12 cellular contexts compared by ENCODE assay signal in genomic region chr15:45114076-45114750, GRCh38. TPM values are rescaled to one million over a fixed set of nuclear protein-coding genes. Genes with fewer than 3 reads are reported as not detected.
A peak's percentile ranks its signal among the peaks of the same experiment; 100 is the strongest.
DNase-seq lines count a peak whose midpoint lies in the region; ATAC-seq and TF ChIP-seq lines count a peak whose summit lies in the region.
"Had no signal": no experiment of that assay in that cellular context is flagged by ENCODE, and none has a peak within 500 bp of the region (broad histone marks: within the 10 kb centered on the region; RNA-seq: fewer than 3 reads in every experiment).

Gene DUOX2, minus strand, starts transcription at chr15:45114172. Its CDS starts 761 bp downstream, at chr15:45113411.
Gene DUOXA2, plus strand, starts transcription at chr15:45114326. Its CDS starts 280 bp downstream, at chr15:45114606.

- H2BK15ac ChIP-seq in neuronal stem cell (ENCODE audit: low read length), result peak within 1 kb of the TSS; percentile 39

- no peak within 1 kb of the TSS for H3K4ac ChIP-seq in neuronal stem cell (ENCODE audit: low read length)

- no peak within 1 kb of the TSS for H2BK5ac ChIP-seq in neuronal stem cell (ENCODE audit: low read length)

- peaks cover 11% of the 10 kb centered on the region for H3K36me3 Mint-ChIP-seq in Caco-2 (ENCODE audit: insufficient read depth, unreplicated experiment)

- peak within 1 kb of the TSS; percentile 31 for H3K4me2 ChIP-seq in neuronal stem cell (ENCODE audit: insufficient read depth, low read length, poor library complexity, severe bottlenecking)

- POLR2A ChIA-PET in Caco-2 (lab: Charles Lee), result no interaction called here

- peak within 1 kb of the TSS; percentile 85 for H3K18ac ChIP-seq in neuronal stem cell (ENCODE audit: low read length)

- WGBS in neuronal stem cell (ENCODE audit: extremely low coverage in 2 of 2, insufficient read length in 2 of 2, insufficient replicate concordance in 1 of 2), 2 donors, result no CpG with 5 or more reads among the region's 42 CpGs

- H3K27ac Mint-ChIP-seq in Caco-2 (ENCODE audit: unreplicated experiment), result no peak within 1 kb of the TSS

- CTCF ChIA-PET in Caco-2 (lab: Charles Lee), result interaction anchor here (1.5 kb wide), 1 partner anchor 9 kb away, joined by 4 read pairs; no protein-coding TSS in a partner anchor

- peaks cover 4% of the 10 kb centered on the region for H3K27me3 Mint-ChIP-seq in Caco-2 (ENCODE audit: insufficient read depth, unreplicated experiment)

- peak within 1 kb of the TSS; percentile 76 for H3K14ac ChIP-seq in neuronal stem cell (ENCODE audit: low read length)

- no peak within 1 kb of the TSS for H4K8ac ChIP-seq in neuronal stem cell (ENCODE audit: low read depth, low read length)

- no peak within 1 kb of the TSS for H4K91ac ChIP-seq in neuronal stem cell (ENCODE audit: low read depth, low read length, poor library complexity)

- intact Hi-C loops in Caco-2 (cut with micrococcal nuclease; ENCODE audit: unreplicated experiment), result loop anchor here (1.0 kb wide), 1 partner anchor 73 kb away; no protein-coding TSS in a partner anchor
- intact Hi-C loops in colonic mucosa (cut with DNase I), result no loop called here

- peak within 1 kb of the TSS; percentile 65 for H2BK12ac ChIP-seq in neuronal stem cell (ENCODE audit: low read length)

- no peaks in the 10 kb centered on the region for H3K9me3 Mint-ChIP-seq in Caco-2 (ENCODE audit: unreplicated experiment)

- ATAC-seq in activated CD4-positive, CD25-positive, alpha-beta regulatory T cell treated with anti-CD3 and anti-CD28 coated beads, Interleukin-2, amount 50 U/mL, for 24 hours, result no peak
- ATAC-seq: gastroesophageal sphincter had no signal

- H3K27ac ChIP-seq in colonic mucosa (no peak within 1 kb of the TSS), neuronal stem cell (replicated peaks; ENCODE audit: low read length) (no peak within 1 kb of the TSS)
- H3K27ac ChIP-seq: gastroesophageal sphincter had no signal

- H3K9ac ChIP-seq in colonic mucosa (ENCODE audit: low read depth in 2 of 2, low read length in 2 of 2) (no peak within 1 kb of the TSS), neuronal stem cell (ENCODE audit: low read depth, low read length, poor library complexity) (no peak within 1 kb of the TSS)

- H3K79me1 ChIP-seq in neuronal stem cell (ENCODE audit: low read depth, low read length), result no peaks in the 10 kb centered on the region

- peak within 1 kb of the TSS; percentile 80 for H3K23ac ChIP-seq in neuronal stem cell (ENCODE audit: low read depth, low read length, poor library complexity)

- H3K9me3 ChIP-seq in Caco-2 (no peaks in the 10 kb centered on the region), colonic mucosa (no peaks in the 10 kb centered on the region), neuronal stem cell (replicated peaks in 1 of 2; ENCODE audit: control insufficient read depth in 2 of 2, insufficient read depth in 1 of 2, low read depth in 1 of 2, low read length in 2 of 2) (peaks cover 0 to 3% of the 10 kb centered on the region in 2 donors)
- H3K9me3 ChIP-seq: gastroesophageal sphincter had no signal

- no peak for DNase-seq in Caco-2
- peak; percentile 37 for DNase-seq in HuH-7 (ENCODE audit: low spot score)
- DNase-seq in colonic mucosa, result peak; percentile 39
- DNase-seq in neuronal stem cell (ENCODE audit: low spot score), result no peak
- DNase-seq in NCI-H446 treated with DMSO at 0.1 percent for 48 hours (lab: John Stamatoyannopoulos, UW), result no peak
- no peak for DNase-seq in mesenteric fat pad (ENCODE audit: low spot score)
- DNase-seq: activated CD4-positive, alpha-beta T cell treated with anti-CD3 and anti-CD28 coated beads for 1 hour; nucleus accumbens had no signal

- H3K27me3 ChIP-seq in Caco-2 (replicated peaks; ENCODE audit: control insufficient read depth, insufficient read depth, low read length) (no peaks in the 10 kb centered on the region), colonic mucosa (peaks cover 57% of the 10 kb centered on the region), neuronal stem cell (ENCODE audit: control insufficient read depth in 3 of 3, insufficient read depth in 3 of 3, low read depth in 1 of 3, low read length in 3 of 3) (peaks cover 67 to 87% (median 85%) of the 10 kb centered on the region in 3 experiments)

- peak within 1 kb of the TSS; percentile 75 for H2AFZ ChIP-seq in neuronal stem cell (ENCODE audit: low read length)

- TSS peak; percentile 97 for BruUV-seq in Caco-2 (replicated peaks; lab: Mats Ljungman, UMichigan)

- TF ChIP-seq CTCF in Caco-2 (IDR thresholded peaks at IDR 0.05; ENCODE audit: insufficient read depth in 1 of 2, low read depth in 1 of 2, low read length in 1 of 2, severe bottlenecking in 1 of 2, unreplicated experiment in 1 of 2) (no peak), colonic mucosa (IDR thresholded peaks at IDR 0.05) (no peak)

- peak within 1 kb of the TSS; percentile 31 for H3K4me3 ChIP-seq in Caco-2 (ENCODE audit: low read depth, low read length)
- H3K4me3 ChIP-seq in colonic mucosa, result peak within 1 kb of the TSS; percentile 48
- H3K4me3 ChIP-seq in neuronal stem cell (ENCODE audit: low read length in 2 of 2), result no peak within 1 kb of the TSS
- H3K4me3 ChIP-seq: gastroesophageal sphincter had no signal

- H2AK5ac ChIP-seq in neuronal stem cell (ENCODE audit: low read depth, low read length), result peak within 1 kb of the TSS; percentile 81

- peaks cover 17% of the 10 kb centered on the region for H3K4me1 Mint-ChIP-seq in Caco-2 (ENCODE audit: low read depth, unreplicated experiment)

- no peaks in the 10 kb centered on the region for H3K36me3 ChIP-seq in Caco-2 (ENCODE audit: control insufficient read depth, insufficient read depth, low read length)
- no peaks in the 10 kb centered on the region for H3K36me3 ChIP-seq in colonic mucosa
- H3K36me3 ChIP-seq in neuronal stem cell (replicated peaks in 1 of 2; ENCODE audit: control insufficient read depth in 2 of 2, insufficient read depth in 2 of 2, low read length in 2 of 2), result no peaks in the 10 kb centered on the region
- H3K36me3 ChIP-seq: gastroesophageal sphincter had no signal

- H3K4me1 ChIP-seq in Caco-2 (peaks cover 4% of the 10 kb centered on the region; the same call in 1 of the 2 replicates), colonic mucosa (peaks cover 3% of the 10 kb centered on the region), neuronal stem cell (ENCODE audit: control insufficient read depth in 2 of 2, insufficient read depth in 1 of 2, low read depth in 1 of 2, low read length in 2 of 2) (peaks cover 4 to 22% of the 10 kb centered on the region in 2 donors)

- H3K4me3 Mint-ChIP-seq in Caco-2 (ENCODE audit: unreplicated experiment), result peak within 1 kb of the TSS; percentile 77

- no peak within 1 kb of the TSS for H2BK120ac ChIP-seq in neuronal stem cell (ENCODE audit: low read depth, low read length)

RNA-seq across cellular contexts. Expression of gene DUOX2, which starts in this region (rescaled TPM):
- total RNA-seq in Caco-2 (2022) (6.9 and 8.3 TPM in 2 replicates), colonic mucosa (100 to 1,000 TPM in 1 of 2 donors, 10 to 100 TPM in 1; 40.0 to 111 TPM), mesenteric fat pad (0.80 TPM)
- polyA plus RNA-seq in neuronal stem cell (2013, experiment 1 of 2), result 0.01 TPM
- polyA plus RNA-seq in neuronal stem cell (2013, experiment 2 of 2), result 0.01 TPM
- total RNA-seq: LHCN-M2 had no signal

RNA-seq across cellular contexts. Expression of gene DUOXA2, which starts in this region (rescaled TPM):
- 1.5 and 1.6 TPM in 2 replicates for total RNA-seq in Caco-2 (2022)
- total RNA-seq in colonic mucosa, result 10 to 100 TPM; 30.2 to 48.5 TPM
- polyA plus RNA-seq in neuronal stem cell (2013, experiment 1 of 2), result not detected
- polyA plus RNA-seq in neuronal stem cell (2013, experiment 2 of 2), result not detected
- total RNA-seq in mesenteric fat pad, result not detected
- total RNA-seq: bronchial epithelial cell, LHCN-M2 had no signal

Comparison
In these comparisons a context has a peak if more than half of its experiments do, and no peak if none do; other contexts are left out.
1. RNA of gene DUOXA2 (total RNA-seq): 30.2 to 48.5 TPM in colonic mucosa; 1.5 to 1.6 TPM in Caco-2 and not detected in mesenteric fat pad (single experiment); every median in the first group is over 10 times any median in the second.
2. DNase-seq: peak in HuH-7 (single experiment) and colonic mucosa (single experiment); none in Caco-2 (0 of 2), neuronal stem cell (single experiment), NCI-H446 treated with DMSO at 0.1 percent for 48 hours (single experiment) and mesenteric fat pad (single experiment).
3. H3K4me3 ChIP-seq: peak in Caco-2 (single experiment) and colonic mucosa (single experiment); none in neuronal stem cell (0 of 2).